Comparison of ENCODE assay signal across 9 cellular contexts in the genomic region with DNA sequence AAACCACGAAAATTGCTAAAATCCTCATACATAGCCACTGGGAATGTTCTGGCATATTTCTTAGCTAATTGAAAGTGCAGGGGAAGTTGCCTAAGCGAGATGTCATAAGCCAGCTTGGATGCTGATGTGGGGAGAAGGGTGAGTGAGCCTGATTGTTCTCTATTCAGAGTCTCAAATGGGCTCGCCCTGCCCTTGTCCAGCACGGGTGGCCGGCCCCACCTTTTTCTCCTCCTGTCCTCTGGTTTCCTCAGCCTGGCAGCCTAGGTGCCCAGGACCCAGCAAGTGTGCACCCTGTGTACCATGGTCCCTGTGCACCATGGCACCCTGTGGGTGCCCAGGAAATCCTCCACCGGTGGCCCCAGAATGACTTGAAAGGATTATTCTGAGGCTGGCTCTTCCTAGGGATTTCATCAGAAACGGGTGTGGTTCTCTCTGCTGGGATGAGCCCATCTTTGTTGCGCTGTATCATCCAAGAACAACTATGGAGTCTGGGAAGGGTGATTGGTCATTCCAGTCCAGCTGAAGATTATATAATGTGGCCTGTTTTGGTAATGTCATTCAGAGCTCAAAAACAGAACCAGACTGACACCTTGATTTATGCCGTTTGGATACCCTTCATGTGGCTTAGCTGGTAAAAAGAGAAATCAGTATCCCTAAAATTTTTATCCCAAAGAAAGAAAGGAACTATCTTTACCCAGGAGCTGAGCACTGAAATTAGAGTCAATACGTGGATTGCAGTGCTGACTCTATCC.
A peak's percentile ranks its signal among the peaks of the same experiment; 100 is the strongest.
DNase-seq lines count a peak whose midpoint lies in the region; ATAC-seq, FAIRE-seq and TF ChIP-seq lines count a peak whose summit lies in the region.
"Had no signal": no experiment of that assay in that cellular context is flagged by ENCODE, and none has a peak within 500 bp of the region (broad histone marks: within the 10 kb centered on the region; RNA-seq: fewer than 3 reads in every experiment).

No MANE protein-coding gene starts in this region.

- ATAC-seq in memory B cell (ENCODE audit: low read depth): no peak
- ATAC-seq: CD8-positive, alpha-beta T cell had no signal

- peak overlapping the region; percentile 86 for H3K27ac Mint-ChIP-seq in activated naive CD4-positive, alpha-beta T cell treated with anti-CD3 and anti-CD28 coated beads, Interleukin-2, amount 10 ng/mL, durations not matched to agents 7 days and 5 days
- H3K27ac Mint-ChIP-seq in MCF 10A (ENCODE audit: low read depth, unreplicated experiment) (peak overlapping the region; percentile 28), memory B cell (peak overlapping the region; percentile 59)

- POLR2A ChIA-PET in MCF 10A (lab: Yijun Ruan, JAX): interaction anchor here (0.6 to 1.9 kb wide), 7 partner anchors 11 to 195 kb away, joined by 3 to 10 read pairs (median 3); no protein-coding TSS in a partner anchor

- no peak for DNase-seq in activated naive CD4-positive, alpha-beta T cell treated with anti-CD3 and anti-CD28 coated beads, Interleukin-2, amount 10 ng/mL, durations not matched to agents 7 days and 5 days
- DNase-seq in activated naive CD4-positive, alpha-beta T cell treated with anti-CD3 and anti-CD28 coated beads, Interleukin-2, amount 50 U/mL, for 16 hours: no peak
- DNase-seq in MCF 10A (ENCODE audit: unreplicated experiment): peak; percentile 68
- DNase-seq in memory B cell (ENCODE audit: low spot score in 2 of 2): no peak
- no peak for DNase-seq in dermis blood vessel endothelial cell
- DNase-seq in urothelium cell line (ENCODE audit: low spot score): no peak
- no peak for DNase-seq in NCI-H2227 (lab: John Stamatoyannopoulos, UW; ENCODE audit: unreplicated experiment)
- no peak for DNase-seq in amygdala (lab: John Stamatoyannopoulos, UW)
- DNase-seq: CD8-positive, alpha-beta T cell had no signal

- no peak for TF ChIP-seq CTCF in MCF 10A (IDR thresholded peaks at IDR 0.05; ENCODE audit: unreplicated experiment)

- peaks cover under 1% of the 10 kb centered on the region for H3K9me3 Mint-ChIP-seq in activated naive CD4-positive, alpha-beta T cell treated with anti-CD3 and anti-CD28 coated beads, Interleukin-2, amount 10 ng/mL, durations not matched to agents 7 days and 5 days
- H3K9me3 Mint-ChIP-seq in MCF 10A (ENCODE audit: unreplicated experiment) (peaks cover 3% of the 10 kb centered on the region), memory B cell (no peaks in the 10 kb centered on the region)
- H3K9me3 Mint-ChIP-seq: CD8-positive, alpha-beta T cell had no signal

- H3K27me3 Mint-ChIP-seq in activated naive CD4-positive, alpha-beta T cell treated with anti-CD3 and anti-CD28 coated beads, Interleukin-2, amount 10 ng/mL, durations not matched to agents 7 days and 5 days: no peaks in the 10 kb centered on the region
- H3K27me3 Mint-ChIP-seq in MCF 10A (ENCODE audit: insufficient read depth, unreplicated experiment) (no peaks in the 10 kb centered on the region), memory B cell (no peaks in the 10 kb centered on the region)

- H3K4me1 Mint-ChIP-seq in activated naive CD4-positive, alpha-beta T cell treated with anti-CD3 and anti-CD28 coated beads, Interleukin-2, amount 10 ng/mL, durations not matched to agents 7 days and 5 days: peaks cover 95% of the 10 kb centered on the region
- peaks cover 59% of the 10 kb centered on the region for H3K4me1 Mint-ChIP-seq in MCF 10A (ENCODE audit: insufficient read depth, unreplicated experiment)
- peaks cover 47% of the 10 kb centered on the region for H3K4me1 Mint-ChIP-seq in memory B cell

- no TSS peak for BruUV-seq in MCF 10A (replicated peaks; lab: Mats Ljungman, UMichigan)

- CTCF ChIA-PET in activated naive CD4-positive, alpha-beta T cell treated with anti-CD3 and anti-CD28 coated beads, Interleukin-2, amount 10 ng/mL, durations not matched to agents 7 days and 5 days (lab: Charles Lee): interaction anchor here (0.8 to 4.8 kb wide), 7 partner anchors 23 to 148 kb away, joined by 3 to 27 read pairs (median 4); no protein-coding TSS in a partner anchor
- CTCF ChIA-PET in MCF 10A (lab: Yijun Ruan, JAX): interaction anchor here (0.5 to 1.6 kb wide), 6 partner anchors 10 to 224 kb away, joined by 3 to 4 read pairs (median 3); no protein-coding TSS in a partner anchor

- intact Hi-C loops in MCF 10A (cut with micrococcal nuclease): loop anchor here (1.0 to 5.0 kb wide), 3 partner anchors 86 to 199 kb away; no protein-coding TSS in a partner anchor

- H3K36me3 Mint-ChIP-seq in activated naive CD4-positive, alpha-beta T cell treated with anti-CD3 and anti-CD28 coated beads, Interleukin-2, amount 10 ng/mL, durations not matched to agents 7 days and 5 days: peaks cover 67% of the 10 kb centered on the region
- no peaks in the 10 kb centered on the region for H3K36me3 Mint-ChIP-seq in MCF 10A (ENCODE audit: insufficient read depth, unreplicated experiment)
- peaks cover 19% of the 10 kb centered on the region for H3K36me3 Mint-ChIP-seq in memory B cell

- H3K4me3 Mint-ChIP-seq in activated naive CD4-positive, alpha-beta T cell treated with anti-CD3 and anti-CD28 coated beads, Interleukin-2, amount 10 ng/mL, durations not matched to agents 7 days and 5 days: no peak overlapping the region
- H3K4me3 Mint-ChIP-seq in MCF 10A (ENCODE audit: unreplicated experiment) (no peak overlapping the region), memory B cell (no peak overlapping the region)

- FAIRE-seq in urothelium cell line (lab: Jason Lieb, UNC): no peak

Comparison
In these comparisons a context has a peak if more than half of its experiments do, and no peak if none do; other contexts are left out.
1. H3K27ac Mint-ChIP-seq: peak in every context shown above with its lines; median percentile 86 in activated naive CD4-positive, alpha-beta T cell treated with anti-CD3 and anti-CD28 coated beads, Interleukin-2, amount 10 ng/mL, durations not matched to agents 7 days and 5 days; 59 in memory B cell; 28 in MCF 10A.